Comparison of ENCODE assay signal across 12 cellular contexts in genomic region chr21:15061747-15062146, GRCh38. TPM values are rescaled to one million over a fixed set of nuclear protein-coding genes. Genes with fewer than 3 reads are reported as not detected.
DNase-seq lines count a peak whose midpoint lies in the region; ATAC-seq, FAIRE-seq and TF ChIP-seq lines count a peak whose summit lies in the region.
"Had no signal": no experiment of that assay in that cellular context is flagged by ENCODE, and none has a peak within 500 bp of the region (broad histone marks: within the 10 kb centered on the region; RNA-seq: fewer than 3 reads in every experiment).

No MANE protein-coding gene starts in this region.

- peak; percentile 29 for FAIRE-seq in RCC 7860 (lab: Jason Lieb, UNC)
- FAIRE-seq: frontal cortex had no signal

- intact Hi-C loops in Calu3 (cut with micrococcal nuclease; ENCODE audit: unreplicated experiment), result loop anchor here (2.0 to 5.0 kb wide), 4 partner anchors 79 to 421 kb away; no protein-coding TSS in a partner anchor

- H3K27ac Mint-ChIP-seq in Calu3 (ENCODE audit: unreplicated experiment) (peak overlapping the region; percentile 95), progenitor cell of endocrine pancreas (no peak overlapping the region)

- H3K27me3 Mint-ChIP-seq in Calu3 (ENCODE audit: unreplicated experiment) (no peaks in the 10 kb centered on the region), progenitor cell of endocrine pancreas (no peaks in the 10 kb centered on the region)

- ATAC-seq in HG03354 (IDR thresholded peaks at IDR 0.05; ENCODE audit: poor library complexity, severe bottlenecking, unreplicated experiment), result no peak
- ATAC-seq in GM18498 (IDR thresholded peaks at IDR 0.05; ENCODE audit: unreplicated experiment), result no peak
- ATAC-seq: mucosa of descending colon had no signal

- H3K36me3 Mint-ChIP-seq in Calu3 (ENCODE audit: insufficient read depth, unreplicated experiment), result peaks cover 69% of the 10 kb centered on the region
- H3K36me3 Mint-ChIP-seq in progenitor cell of endocrine pancreas (ENCODE audit: insufficient read depth), result peaks cover 1% of the 10 kb centered on the region

- no peak for TF ChIP-seq CTCF in Calu3 (IDR thresholded peaks at IDR 0.05; ENCODE audit: unreplicated experiment)
- TF ChIP-seq CTCF in epithelial cell of proximal tubule (conservative IDR thresholded peaks at IDR 0.05; ENCODE audit: low read depth, low read length), result no peak
- no peak for TF ChIP-seq CTCF in progenitor cell of endocrine pancreas (IDR thresholded peaks at IDR 0.05; ENCODE audit: unreplicated experiment)

- no peak for DNase-seq in Calu3
- DNase-seq in RCC 7860 (ENCODE audit: low spot score), result no peak
- DNase-seq in epithelial cell of proximal tubule (ENCODE audit: low read depth), result no peak
- DNase-seq in progenitor cell of endocrine pancreas (ENCODE audit: low spot score, unreplicated experiment), result no peak
- DNase-seq in stimulated activated CD4-positive, alpha-beta T cell treated with anti-CD3 and anti-CD28 coated beads, Interleukin-4, amount 100 ng/mL, for 1 hour, result no peak
- no peak for DNase-seq in NCI-H2107 treated with DMSO at 0.1 percent for 48 hours (lab: John Stamatoyannopoulos, UW; ENCODE audit: unreplicated experiment)
- DNase-seq: activated CD4-positive, CD25-positive, alpha-beta regulatory T cell treated with anti-CD3 and anti-CD28 coated beads, Interleukin-2, amount 50 U/mL, for 72 hours; mucosa of descending colon; NCI-H1694 treated with DMSO at 0.1 percent for 48 hours had no signal

- no TSS peak for BruUV-seq in Calu3 (replicated peaks; lab: Mats Ljungman, UMichigan)

- H3K4me1 Mint-ChIP-seq in Calu3 (ENCODE audit: low read depth, unreplicated experiment) (peaks cover 38% of the 10 kb centered on the region), progenitor cell of endocrine pancreas (ENCODE audit: low read depth) (peaks cover 68% of the 10 kb centered on the region)

- peak overlapping the region; percentile 72 for H3K4me3 Mint-ChIP-seq in Calu3 (ENCODE audit: low read depth, unreplicated experiment)
- peak overlapping the region; percentile 96 for H3K4me3 Mint-ChIP-seq in progenitor cell of endocrine pancreas (ENCODE audit: low read depth)

- CTCF ChIA-PET in Calu3 (lab: Charles Lee), result interaction anchor here (0.5 to 1.0 kb wide), 2 partner anchors 10 to 193 kb away, joined by 3 read pairs; no protein-coding TSS in a partner anchor

- peak overlapping the region; percentile 71 for H3K4me3 ChIP-seq in epithelial cell of proximal tubule (ENCODE audit: low read depth, low read length)
- H3K4me3 ChIP-seq: mucosa of descending colon had no signal

- H3K9me3 Mint-ChIP-seq in Calu3 (ENCODE audit: low read depth, unreplicated experiment) (no peaks in the 10 kb centered on the region), progenitor cell of endocrine pancreas (ENCODE audit: low read depth) (no peaks in the 10 kb centered on the region)

RNA-seq across cellular contexts. Expression of gene NRIP1, which starts 3.1 kb away (rescaled TPM):
- 58.7 TPM in 2 replicates for total RNA-seq in Calu3 (2022)
- 53.5 and 81.1 TPM in 2 replicates for total RNA-seq in epithelial cell of proximal tubule
- 66.0 and 69.4 TPM in 2 replicates for total RNA-seq in progenitor cell of endocrine pancreas
